ENCODE assay signal across 10 cellular contexts in the genomic region with DNA sequence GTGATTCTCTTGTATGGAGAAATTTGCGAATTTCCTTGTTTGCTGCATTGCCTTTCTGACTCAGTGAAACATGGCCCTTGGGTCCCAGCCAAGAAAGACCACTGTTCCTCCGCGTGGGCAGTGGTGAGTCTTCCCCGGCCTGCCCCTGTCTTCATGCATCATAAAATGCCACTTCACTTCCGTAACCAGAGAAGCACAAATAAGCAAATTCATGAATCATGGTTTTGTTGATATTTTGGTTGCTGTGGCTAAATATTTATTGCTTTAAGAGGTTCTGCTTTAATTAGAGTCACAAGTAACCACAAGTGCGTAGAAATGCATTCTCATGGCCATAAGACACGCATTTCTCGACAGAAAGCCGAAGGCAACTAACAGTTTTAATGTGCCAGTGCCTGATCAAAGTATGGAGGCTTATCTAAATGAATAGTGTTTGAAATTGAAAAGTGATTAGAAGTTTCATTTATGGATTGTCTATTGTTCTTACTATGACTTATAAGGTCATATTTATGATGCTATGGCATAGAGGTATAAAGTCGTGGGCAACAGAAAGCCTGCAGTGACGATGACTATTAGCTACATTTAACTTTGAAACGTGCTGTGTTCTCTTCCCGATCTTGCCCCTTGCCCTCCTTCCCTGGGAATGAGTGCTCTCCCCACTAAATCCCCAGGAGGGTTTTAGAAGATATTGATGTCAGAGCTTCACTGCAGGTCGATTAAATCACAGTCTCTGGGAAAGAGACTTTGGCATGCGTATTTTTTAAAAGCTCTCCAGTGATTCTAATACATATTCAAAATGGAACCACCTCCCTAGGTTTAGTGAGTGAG.
A peak's percentile ranks its signal among the peaks of the same experiment; 100 is the strongest.
DNase-seq lines count a peak whose midpoint lies in the region; ATAC-seq and TF ChIP-seq lines count a peak whose summit lies in the region.
"Had no signal": no experiment of that assay in that cellular context is flagged by ENCODE, and none has a peak within 500 bp of the region (broad histone marks: within the 10 kb centered on the region; RNA-seq: fewer than 3 reads in every experiment).

No MANE protein-coding gene starts in this region.

- peak overlapping the region; percentile 79 for H3K14ac ChIP-seq in IMR-90 (replicated peaks; ENCODE audit: low read depth, low read length)

- DNase-seq in NCI-H2107 (lab: John Stamatoyannopoulos, UW), result peak; percentile 42
- no peak for DNase-seq in NCI-H2107 treated with DMSO at 0.1 percent for 48 hours (lab: John Stamatoyannopoulos, UW; ENCODE audit: unreplicated experiment)
- peak; percentile 97 for DNase-seq in IMR-90
- peak; percentile 87 for DNase-seq in dermis blood vessel endothelial cell
- no peak for DNase-seq in gastrocnemius medialis
- DNase-seq in occipital lobe (lab: John Stamatoyannopoulos, UW), result no peak
- DNase-seq in HuH-7.5 (ENCODE audit: low spot score), result no peak
- DNase-seq: ACHN had no signal

- TF ChIP-seq RAD21 in IMR-90 (IDR thresholded peaks at IDR 0.05; ENCODE audit: low read length), result peak; percentile 6; the same call in 1 of the 2 replicates

- H3K18ac ChIP-seq in IMR-90 (ENCODE audit: low read depth, low read length), result peak overlapping the region; percentile 91

- ATAC-seq in IMR-90 (ENCODE audit: low read depth) (peak; percentile 11), gastrocnemius medialis (no peak), HG03135 (IDR thresholded peaks at IDR 0.05; ENCODE audit: unreplicated experiment) (no peak)

- peak overlapping the region; percentile 85 for H3K56ac ChIP-seq in IMR-90 (ENCODE audit: extremely low read depth, insufficient read depth, low read length)

- H2AK9ac ChIP-seq in IMR-90 (replicated peaks; ENCODE audit: low read depth, low read length, poor library complexity), result no peak overlapping the region

- H3K9me3 ChIP-seq in IMR-90 (ENCODE audit: control insufficient read depth, insufficient read depth, low read length) (no peaks in the 10 kb centered on the region), gastrocnemius medialis (no peaks in the 10 kb centered on the region)

- TF ChIP-seq CTCF in IMR-90 (conservative IDR thresholded peaks at IDR 0.05; ENCODE audit: low read depth, low read length) (no peak), gastrocnemius medialis (IDR thresholded peaks at IDR 0.05 in 4 of 5, conservative IDR thresholded peaks at IDR 0.05 in 1 of 5) (no peak)

- H3K27ac ChIP-seq in IMR-90 (ENCODE audit: insufficient read depth, low read length) (peak overlapping the region; percentile 73), gastrocnemius medialis (peak overlapping the region; percentile 93 to 98 (median 96))
- H3K27ac ChIP-seq: VCaP had no signal

- peak overlapping the region; percentile 96 for H2BK20ac ChIP-seq in IMR-90 (ENCODE audit: low read depth, low read length)

- H2BK15ac ChIP-seq in IMR-90 (ENCODE audit: low read depth, low read length), result peak overlapping the region; percentile 95

- peak overlapping the region; percentile 83 to 87 for H4K8ac ChIP-seq in IMR-90 (ENCODE audit: low read depth in 2 of 2, low read length in 2 of 2)

- POLR2A ChIA-PET in IMR-90 (lab: Charles Lee; ENCODE audit: unreplicated experiment), result no interaction called here

- TF ChIP-seq POLR2A in IMR-90 (IDR thresholded peaks at IDR 0.05; ENCODE audit: low read depth, low read length), result peak; percentile 52; the same call in 1 of the 2 replicates
- no peak for TF ChIP-seq POLR2A in gastrocnemius medialis (IDR thresholded peaks at IDR 0.05)

- H3K4ac ChIP-seq in IMR-90 (ENCODE audit: low read depth, low read length), result peak overlapping the region; percentile 95

- in situ Hi-C loops in IMR-90 (cut with MboI; ENCODE audit: low sequenced_read_pairs) (no loop called here), gastrocnemius medialis (cut with MboI; ENCODE audit: low sequenced_read_pairs in 4 of 4) (loop anchor here in 1 of 4 donors (10.0 kb wide), 1 partner anchor 116 kb away; no protein-coding TSS in a partner anchor)

- peak overlapping the region; percentile 7; the same call in 1 of the 2 replicates for H3K9ac ChIP-seq in IMR-90 (ENCODE audit: low read depth, low read length)

- no peaks in the 10 kb centered on the region for H3K27me3 ChIP-seq in IMR-90 (ENCODE audit: control insufficient read depth, insufficient read depth, low read length)
- H3K27me3 ChIP-seq in gastrocnemius medialis, result no peaks in the 10 kb centered on the region

- CTCF ChIA-PET in IMR-90 (lab: Yijun Ruan, JAX), result interaction anchor here (4.3 kb wide), 1 partner anchor 18 kb away, joined by 24 read pairs; no protein-coding TSS in a partner anchor

- H3K23ac ChIP-seq in IMR-90 (ENCODE audit: low read depth, low read length), result peak overlapping the region; percentile 85; the same call in 1 of the 2 replicates

- dilution Hi-C loops in IMR-90 (cut with HindIII; ENCODE audit: low sequenced_read_pairs, unreplicated experiment), result no loop called here

- H3K36me3 ChIP-seq in IMR-90 (ENCODE audit: control insufficient read depth, insufficient read depth, low read length) (no peaks in the 10 kb centered on the region), gastrocnemius medialis (no peaks in the 10 kb centered on the region)

- peak overlapping the region; percentile 95 for H2BK5ac ChIP-seq in IMR-90 (ENCODE audit: low read depth, low read length, poor library complexity, severe bottlenecking)

- BruUV-seq in IMR-90 (replicated peaks; lab: Mats Ljungman, UMichigan), result TSS peak; percentile 80

- H4K20me1 ChIP-seq in IMR-90 (ENCODE audit: insufficient read depth, low read length), result no peaks in the 10 kb centered on the region

- H3K4me3 ChIP-seq in IMR-90 (ENCODE audit: insufficient read depth, low read depth, low read length), result no peak overlapping the region
- no peak overlapping the region for H3K4me3 ChIP-seq in gastrocnemius medialis

- peaks cover 45% of the 10 kb centered on the region for H3K9me1 ChIP-seq in IMR-90 (ENCODE audit: insufficient read depth, low read length)

- peak overlapping the region; percentile 87 for H4K91ac ChIP-seq in IMR-90 (ENCODE audit: insufficient read depth, low read depth, low read length)

- H2AK5ac ChIP-seq in IMR-90 (ENCODE audit: low read depth, low read length), result peak overlapping the region; percentile 95; the same call in 1 of the 2 replicates

- peaks cover 34% of the 10 kb centered on the region for H3K4me1 ChIP-seq in IMR-90 (ENCODE audit: control insufficient read depth, insufficient read depth, low read length)
- H3K4me1 ChIP-seq in gastrocnemius medialis, result peaks cover 50 to 63% of the 10 kb centered on the region in 2 donors

- peak overlapping the region; percentile 95 for H2BK120ac ChIP-seq in IMR-90 (ENCODE audit: low read depth, low read length)

- peak overlapping the region; percentile 8; the same call in 1 of the 2 replicates for H3K4me2 ChIP-seq in IMR-90 (ENCODE audit: low read depth, low read length)

- peak overlapping the region; percentile 93 for H4K5ac ChIP-seq in IMR-90 (ENCODE audit: low read depth, low read length)

- intact Hi-C loops in IMR-90 (cut with micrococcal nuclease), result loop anchor here (2.0 to 5.0 kb wide), 3 partner anchors 26 to 89 kb away; a partner anchor contains a TSS
- intact Hi-C loops in gastrocnemius medialis (cut with DNase I; ENCODE audit: low total_unique reads), result loop anchor here (10.0 kb wide), 1 partner anchor 1336 kb away; a partner anchor contains a TSS

- peaks cover 0 to 4% of the 10 kb centered on the region in 2 experiments; a peak in 1 of 4 replicates for H3K79me1 ChIP-seq in IMR-90 (ENCODE audit: low read depth in 1 of 2, low read length in 2 of 2)

- 50% methylated on average over 2 of the region's 15 CpGs; no CpG with 5 or more reads in 1 of the 2 experiments for WGBS in IMR-90 (ENCODE audit: extremely low coverage in 2 of 2, insufficient read length in 1 of 2), 2 experiments

- peak overlapping the region; percentile 70 for H2AFZ ChIP-seq in IMR-90 (replicated peaks; ENCODE audit: low read length, poor library complexity)

TF ChIP-seq in IMR-90, 13 proteins besides CTCF, POLR2A, EP300 and RAD21:
- TF ChIP-seq MAZ (IDR thresholded peaks at IDR 0.05; ENCODE audit: borderline replicate concordance, low read depth, low read length) (no peak), FOS (IDR thresholded peaks at IDR 0.05; ENCODE audit: low read depth, low read length) (peak; percentile 97), CEBPB (IDR thresholded peaks at IDR 0.05; ENCODE audit: low read depth, low read length) (peak; percentile 91), RFX5 (IDR thresholded peaks at IDR 0.05; ENCODE audit: low read depth, low read length) (no peak), RCOR1 (IDR thresholded peaks at IDR 0.05; ENCODE audit: insufficient replicate concordance, low read length) (no peak), SMC3 (IDR thresholded peaks at IDR 0.05; ENCODE audit: low read depth, low read length) (no peak), MXI1 (IDR thresholded peaks at IDR 0.05; ENCODE audit: borderline replicate concordance, low read depth, low read length) (no peak), CHD1 (IDR thresholded peaks at IDR 0.05; ENCODE audit: low read depth, low read length) (no peak; the same call in 1 of the 2 replicates), NFE2L2 (IDR thresholded peaks at IDR 0.05; ENCODE audit: low read depth, low read length) (peak; percentile 89), BHLHE40 (IDR thresholded peaks at IDR 0.05; ENCODE audit: low read depth, low read length) (peak; percentile 77), MAFK (IDR thresholded peaks at IDR 0.05; ENCODE audit: low read depth, low read length) (peak; percentile 73)
- TF ChIP-seq, protein P1, sequence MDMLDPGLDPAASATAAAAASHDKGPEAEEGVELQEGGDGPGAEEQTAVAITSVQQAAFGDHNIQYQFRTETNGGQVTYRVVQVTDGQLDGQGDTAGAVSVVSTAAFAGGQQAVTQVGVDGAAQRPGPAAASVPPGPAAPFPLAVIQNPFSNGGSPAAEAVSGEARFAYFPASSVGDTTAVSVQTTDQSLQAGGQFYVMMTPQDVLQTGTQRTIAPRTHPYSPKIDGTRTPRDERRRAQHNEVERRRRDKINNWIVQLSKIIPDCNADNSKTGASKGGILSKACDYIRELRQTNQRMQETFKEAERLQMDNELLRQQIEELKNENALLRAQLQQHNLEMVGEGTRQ (IDR thresholded peaks at IDR 0.05; ENCODE audit: low read depth, low read length), result peak; percentile 43
- TF ChIP-seq, protein P2, sequence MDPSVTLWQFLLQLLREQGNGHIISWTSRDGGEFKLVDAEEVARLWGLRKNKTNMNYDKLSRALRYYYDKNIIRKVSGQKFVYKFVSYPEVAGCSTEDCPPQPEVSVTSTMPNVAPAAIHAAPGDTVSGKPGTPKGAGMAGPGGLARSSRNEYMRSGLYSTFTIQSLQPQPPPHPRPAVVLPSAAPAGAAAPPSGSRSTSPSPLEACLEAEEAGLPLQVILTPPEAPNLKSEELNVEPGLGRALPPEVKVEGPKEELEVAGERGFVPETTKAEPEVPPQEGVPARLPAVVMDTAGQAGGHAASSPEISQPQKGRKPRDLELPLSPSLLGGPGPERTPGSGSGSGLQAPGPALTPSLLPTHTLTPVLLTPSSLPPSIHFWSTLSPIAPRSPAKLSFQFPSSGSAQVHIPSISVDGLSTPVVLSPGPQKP (IDR thresholded peaks at IDR 0.05; ENCODE audit: borderline replicate concordance, low read depth, low read length), result no peak

Comparison
In these comparisons a context has a peak if more than half of its experiments do, and no peak if none do; other contexts are left out.
1. DNase-seq: peak in NCI-H2107 (single experiment), IMR-90 (single experiment) and dermis blood vessel endothelial cell (single experiment); none in NCI-H2107 treated with DMSO at 0.1 percent for 48 hours (single experiment), gastrocnemius medialis (0 of 2), occipital lobe (single experiment) and HuH-7.5 (single experiment).